In genomic region chr2:120694034-120694433, GRCh38 we compare ENCODE assay signal across 30 cellular contexts. TPM values are rescaled to one million over a fixed set of nuclear protein-coding genes. Genes with fewer than 3 reads are reported as not detected.
"Had no signal": no experiment of that assay in that cellular context is flagged by ENCODE, and none has a peak within 500 bp of the region (broad histone marks: within the 10 kb centered on the region; RNA-seq: fewer than 3 reads in every experiment).

No MANE protein-coding gene starts in this region.

- DNase-seq: natural killer cell; occipital lobe; ovary; psoas muscle; right cardiac atrium; spleen; stimulated activated CD4-positive, alpha-beta T cell treated with anti-CD3 and anti-CD28 coated beads, Interleukin-12 subunit alpha, Interleukin-12 subunit beta, amount 100 ng/mL, for 4 hours; stimulated activated CD4-positive, alpha-beta T cell treated with anti-CD3 and anti-CD28 coated beads, Interleukin-1b, Interleukin-23, amount 100 ng/mL, for 48 hours; stimulated activated CD4-positive, alpha-beta T cell treated with anti-CD3 and anti-CD28 coated beads, Interleukin-4, amount 100 ng/mL, for 1 hour; stimulated activated CD4-positive, alpha-beta T cell treated with anti-CD3 and anti-CD28 coated beads, Interleukin-4, amount 100 ng/mL, for 4 hours; stimulated activated CD8-positive, alpha-beta memory T cell treated with anti-CD3 and anti-CD28 coated beads, Interleukin-4, amount 100 ng/mL, for 48 hours; stimulated activated naive CD4-positive, alpha-beta T cell; stimulated activated naive CD8-positive, alpha-beta T cell treated with anti-CD3 and anti-CD28 coated beads, Interleukin-15, amount 100 ng/mL, for 72 hours; stimulated activated naive CD8-positive, alpha-beta T cell treated with anti-CD3 and anti-CD28 coated beads, Interleukin-15, Interleukin-2, amounts not matched to agents 100 U/mL and 50 U/mL, for 24 hours; substantia nigra; testis; tibial artery; transverse colon; upper lobe of right lung; uterus had no signal

- H3K36me3 Mint-ChIP-seq: natural killer cell; neural progenitor cell; stimulated activated memory B cell treated with anti-CD40 and anti-IgM and Interleukin-4, amounts not matched to agents 10 μg/mL and 1 μg/mL and 100 μg/mL, for 72 hours; type B pancreatic cell had no signal

- H3K4me3 ChIP-seq: neural progenitor cell, ovary, psoas muscle, skin epidermis, smooth muscle cell, spleen, suprapubic skin, testis, tibial artery, transverse colon, upper lobe of right lung, uterus had no signal

- H3K9me3 Mint-ChIP-seq: natural killer cell; nephron; neural progenitor cell; stimulated activated naive CD8-positive, alpha-beta T cell treated with anti-CD3 and anti-CD28 coated beads, Interleukin-15, amount 100 ng/mL, for 72 hours; type B pancreatic cell had no signal

- H3K4me3 Mint-ChIP-seq: natural killer cell; nephron; neural progenitor cell; stimulated activated memory B cell treated with anti-CD40 and anti-IgM and Interleukin-4, amounts not matched to agents 10 μg/mL and 1 μg/mL and 100 μg/mL, for 72 hours; stimulated activated naive CD8-positive, alpha-beta T cell treated with anti-CD3 and anti-CD28 coated beads, Interleukin-15, amount 100 ng/mL, for 72 hours; type B pancreatic cell had no signal

- ATAC-seq: natural killer cell; sciatic nerve; stimulated activated memory B cell treated with anti-CD40 and anti-IgM and Interleukin-4, amounts not matched to agents 10 μg/mL and 1 μg/mL and 100 μg/mL, for 72 hours; stimulated activated naive CD8-positive, alpha-beta T cell treated with anti-CD3 and anti-CD28 coated beads, Interleukin-15, amount 100 ng/mL, for 72 hours; stimulated activated naive CD8-positive, alpha-beta T cell treated with anti-CD3 and anti-CD28 coated beads, Interleukin-15, Interleukin-2, amounts not matched to agents 100 U/mL and 50 U/mL, for 24 hours; upper lobe of right lung had no signal

- H3K9me3 ChIP-seq: ovary, psoas muscle, spleen, suprapubic skin, testis, tibial artery, transverse colon, upper lobe of right lung, uterus had no signal

- H3K27ac Mint-ChIP-seq: natural killer cell; nephron; neural progenitor cell; progenitor cell of endocrine pancreas; stimulated activated memory B cell treated with anti-CD40 and anti-IgM and Interleukin-4, amounts not matched to agents 10 μg/mL and 1 μg/mL and 100 μg/mL, for 72 hours; stimulated activated naive CD8-positive, alpha-beta T cell treated with anti-CD3 and anti-CD28 coated beads, Interleukin-15, amount 100 ng/mL, for 72 hours; type B pancreatic cell had no signal

- H3K27ac ChIP-seq: neural progenitor cell, ovary, parathyroid adenoma, psoas muscle, skin epidermis, spleen, suprapubic skin, testis, tibial artery, transverse colon, upper lobe of right lung, uterus had no signal

- H3K36me3 ChIP-seq: neural progenitor cell, ovary, spleen, suprapubic skin, tibial artery, transverse colon, upper lobe of right lung, uterus had no signal

- H2AFZ ChIP-seq: neural progenitor cell, parathyroid adenoma had no signal

- H3K27me3 ChIP-seq: ovary, testis, uterus had no signal

- H3K4me1 ChIP-seq: neural progenitor cell, parathyroid adenoma, psoas muscle, testis, transverse colon, upper lobe of right lung, uterus had no signal

- H3K4me2 ChIP-seq: neural progenitor cell, smooth muscle cell had no signal

- H3K79me2 ChIP-seq: parathyroid adenoma had no signal

- H3K9ac ChIP-seq: neural progenitor cell, parathyroid adenoma had no signal

RNA-seq across cellular contexts. Expression of gene GLI2, which starts 41.6 kb away (rescaled TPM):
- total RNA-seq: natural killer cell had no signal
